Comparison of ENCODE assay signal across 8 cellular contexts in genomic region chr5:149551227-149552037, GRCh38.
DNase-seq lines count a peak whose midpoint lies in the region; ATAC-seq lines count a peak whose summit lies in the region.

CSNK1A1 (minus strand) TSS chr5:149551439; CDS start chr5:149550964, 475 bp downstream.

- peaks cover 37 to 44% (median 38%) of the 10 kb centered on the region in 11 experiments for H4K20me1 ChIP-seq in BLaER1 treated with 17β-estradiol and CSF1 and Interleukin-3, amounts not matched to agents 10 nM and 100 nM

- H3K4me3 ChIP-seq in BLaER1 treated with 17β-estradiol and CSF1 and Interleukin-3, amounts not matched to agents 10 nM and 100 nM: peak within 1 kb of the TSS; percentile 85 to 100 (median 93)

- no peaks in the 10 kb centered on the region for H3K9me3 ChIP-seq in BLaER1 treated with 17β-estradiol and CSF1 and Interleukin-3, amounts not matched to agents 10 nM and 100 nM (replicated peaks in 1 of 11)

- ATAC-seq in HG03460 (IDR thresholded peaks at IDR 0.05; ENCODE audit: unreplicated experiment): peak; percentile 84

- H3K4me1 ChIP-seq in BLaER1 treated with 17β-estradiol and CSF1 and Interleukin-3, amounts not matched to agents 10 nM and 100 nM: peaks cover 23 to 42% (median 37%) of the 10 kb centered on the region in 10 experiments

- H3K4me2 ChIP-seq in BLaER1 treated with 17β-estradiol and CSF1 and Interleukin-3, amounts not matched to agents 10 nM and 100 nM: peak within 1 kb of the TSS; percentile 83 to 99 (median 93)

- H3K27me3 ChIP-seq in BLaER1 treated with 17β-estradiol and CSF1 and Interleukin-3, amounts not matched to agents 10 nM and 100 nM: no peaks in the 10 kb centered on the region

- H3K36me3 ChIP-seq in BLaER1 treated with 17β-estradiol and CSF1 and Interleukin-3, amounts not matched to agents 10 nM and 100 nM: peaks cover 34 to 38% (median 35%) of the 10 kb centered on the region in 11 experiments

- peak within 1 kb of the TSS; percentile 94 to 100 (median 99) for H3K9ac ChIP-seq in BLaER1 treated with 17β-estradiol and CSF1 and Interleukin-3, amounts not matched to agents 10 nM and 100 nM

- H3K27ac ChIP-seq in BLaER1 treated with 17β-estradiol and CSF1 and Interleukin-3, amounts not matched to agents 10 nM and 100 nM: peak within 1 kb of the TSS; percentile 94 to 100 (median 98)
- peak within 1 kb of the TSS; percentile 97 for H3K27ac ChIP-seq in cingulate gyrus (ENCODE audit: low read depth, low read length)

- DNase-seq in GM19240 (ENCODE audit: insufficient read length, low spot score) (peak; percentile 90), NCI-H524 treated with DMSO at 0.1 percent for 48 hours (lab: John Stamatoyannopoulos, UW) (peak; percentile 80), kidney tubule cell (ENCODE audit: low spot score) (peak; percentile 99)
- DNase-seq in activated CD4-positive, alpha-beta T cell treated with anti-CD3 and anti-CD28 coated beads for 4 hours: peak; percentile 98 to 99
- peak; percentile 96 to 99 (median 97) for DNase-seq in stimulated activated CD4-positive, alpha-beta T cell treated with anti-CD3 and anti-CD28 coated beads, Interleukin-1b, Interleukin-23, amount 100 ng/mL, for 24 hours (ENCODE audit: low read depth in 4 of 4, low spot score in 1 of 4)

Comparison
In these comparisons a context has a peak if more than half of its experiments do, and no peak if none do; other contexts are left out.
1. Peak in every context shown above with its lines: DNase-seq, ATAC-seq, H3K4me3 ChIP-seq and H3K27ac ChIP-seq.